ENCODE assay signal across 1 cellular context in genomic region chr19:2578911-2579677, GRCh38.
TF ChIP-seq lines count a peak whose summit lies in the region.

No MANE protein-coding gene starts in this region.

TF ChIP-seq in HepG2, 621 proteins besides CTCF, POLR2A, EP300 and RAD21 (continued from another document and continues in another):
- 0 out of 2 replicates have a peak, but pooled peaks have one; percentile 89 for TF ChIP-seq FOXO4 (CRISPR knock-in tag; conservative IDR thresholded peaks at IDR 0.05)
- peak; percentile 58 for TF ChIP-seq TARDBP (CRISPR knock-in tag; IDR thresholded peaks at IDR 0.05)
- peak; percentile 58 for TF ChIP-seq AGO2 (optimal IDR thresholded peaks at IDR 0.05; ENCODE audit: low read depth, low read length)
- TF ChIP-seq DNMT3B (CRISPR knock-in tag; conservative IDR thresholded peaks at IDR 0.05), result no peak
- peak; percentile 30; the same call in 1 of the 2 replicates for TF ChIP-seq FOXP4 (CRISPR knock-in tag; IDR thresholded peaks at IDR 0.05)
- TF ChIP-seq HNRNPH1 (optimal IDR thresholded peaks at IDR 0.05; ENCODE audit: low read depth, low read length), result no peak
- 0 out of 2 replicates have a peak, but pooled peaks have one; percentile 7 for TF ChIP-seq HNF4G (IDR thresholded peaks at IDR 0.05; ENCODE audit: borderline replicate concordance, low read depth, low read length)
- no peak; the same call in 1 of the 2 replicates for TF ChIP-seq HNF4G (CRISPR knock-in tag; IDR thresholded peaks at IDR 0.05; ENCODE audit: borderline replicate concordance, low read depth)
- peak; percentile 30; the same call in 1 of the 2 replicates for TF ChIP-seq HOXA3 (CRISPR knock-in tag; IDR thresholded peaks at IDR 0.05)
- TF ChIP-seq ZNF280D (CRISPR knock-in tag; IDR thresholded peaks at IDR 0.05), result peak; percentile 40; the same call in 1 of the 2 replicates
- TF ChIP-seq SIX4 (CRISPR knock-in tag; IDR thresholded peaks at IDR 0.05), result peak; percentile 6
- TF ChIP-seq ZSCAN20 (CRISPR knock-in tag; IDR thresholded peaks at IDR 0.05; ENCODE audit: borderline replicate concordance), result peak; percentile 31; the same call in 1 of the 2 replicates
- no peak for TF ChIP-seq ZFP1 (CRISPR knock-in tag; IDR thresholded peaks at IDR 0.05)
- TF ChIP-seq SOX5 (CRISPR knock-in tag; IDR thresholded peaks at IDR 0.05; ENCODE audit: borderline replicate concordance), result peak; percentile 75
- TF ChIP-seq YY1 (IDR thresholded peaks at IDR 0.05; ENCODE audit: insufficient read depth, insufficient replicate concordance, low read depth, low read length), result peak; percentile 27
- TF ChIP-seq GMEB2 (CRISPR knock-in tag; IDR thresholded peaks at IDR 0.05; ENCODE audit: low read depth), result no peak
- TF ChIP-seq HMGXB4 (CRISPR knock-in tag; IDR thresholded peaks at IDR 0.05; ENCODE audit: borderline replicate concordance in 1 of 2, low read depth in 1 of 2), result peak; percentile 72 to 86; a peak in 3 of 4 replicates
- TF ChIP-seq SNAPC4 (CRISPR knock-in tag; IDR thresholded peaks at IDR 0.05), result peak; percentile 90
- TF ChIP-seq ZNF770 (CRISPR knock-in tag; IDR thresholded peaks at IDR 0.05), result peak; percentile 88
- peak; percentile 98 for TF ChIP-seq TFE3 (CRISPR knock-in tag; IDR thresholded peaks at IDR 0.05)
- peak; percentile 60; the same call in 1 of the 2 replicates for TF ChIP-seq ZFX (CRISPR knock-in tag; IDR thresholded peaks at IDR 0.05; ENCODE audit: low read depth)
- peak; percentile 93; the same call in 1 of the 2 replicates for TF ChIP-seq TFAP4 (IDR thresholded peaks at IDR 0.05; ENCODE audit: borderline replicate concordance, low read depth)
- peak; percentile 91 for TF ChIP-seq THRA (CRISPR knock-in tag; IDR thresholded peaks at IDR 0.05; ENCODE audit: borderline replicate concordance)
- TF ChIP-seq IKZF5 (CRISPR knock-in tag; IDR thresholded peaks at IDR 0.05), result peak; percentile 81; the same call in 1 of the 2 replicates
- 0 out of 2 replicates have a peak, but pooled peaks have one; percentile 53 for TF ChIP-seq U2AF2 (IDR thresholded peaks at IDR 0.05; ENCODE audit: low read depth, low read length)
